ENCODE assay signal across 8 cellular contexts in the genomic region with DNA sequence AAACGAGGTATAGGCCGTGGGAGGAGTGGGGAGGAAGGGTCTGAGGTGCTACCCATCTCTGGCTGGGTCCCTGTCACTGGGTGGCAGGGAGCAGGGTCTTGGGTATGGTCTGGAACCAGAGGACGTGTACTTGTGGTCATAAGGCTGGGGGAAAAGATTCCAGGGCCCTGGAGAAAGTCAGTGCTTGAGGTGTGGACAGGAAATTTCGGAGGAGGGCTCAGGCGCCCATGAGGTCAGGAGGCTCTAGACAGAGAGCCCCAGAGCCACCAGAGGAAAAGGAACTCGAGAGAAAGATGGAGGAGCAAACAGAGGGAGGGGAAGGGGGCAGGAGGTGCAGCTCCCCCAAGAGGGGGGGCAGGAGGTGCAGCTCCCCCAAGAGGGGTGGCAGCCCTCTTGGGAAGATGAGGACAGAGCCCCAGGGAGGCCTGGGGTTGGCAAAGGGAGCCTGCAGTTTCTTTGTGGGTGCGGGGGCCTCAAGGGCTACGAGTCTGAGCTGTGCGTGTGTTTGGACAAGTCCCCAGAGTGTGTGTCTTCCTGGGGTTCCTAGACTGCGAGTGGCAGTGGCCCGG. TPM values are rescaled to one million over a fixed set of nuclear protein-coding genes. Genes with fewer than 3 reads are reported as not detected.
DNase-seq lines count a peak whose midpoint lies in the region; ATAC-seq and TF ChIP-seq lines count a peak whose summit lies in the region.

No MANE protein-coding gene starts in this region.

- peaks cover 35% of the 10 kb centered on the region for H3K4me1 Mint-ChIP-seq in activated CD4-positive, alpha-beta T cell treated with anti-CD3 and anti-CD28 coated beads for 36 hours

- H3K4me1 ChIP-seq in iPS DF 6.9 (ENCODE audit: control insufficient read depth, insufficient read depth, low read length), result peaks cover 2% of the 10 kb centered on the region; the same call in 1 of the 2 replicates

- H3K27me3 ChIP-seq in WERI-Rb-1 (ENCODE audit: insufficient read depth, low read depth, severe bottlenecking) (no peaks in the 10 kb centered on the region), iPS DF 6.9 (ENCODE audit: control insufficient read depth, insufficient read depth, low read length) (no peaks in the 10 kb centered on the region)

- H3K36me3 Mint-ChIP-seq in activated CD4-positive, alpha-beta T cell treated with anti-CD3 and anti-CD28 coated beads for 36 hours (ENCODE audit: low read depth), result peaks cover 23% of the 10 kb centered on the region

- H3K36me3 ChIP-seq in WERI-Rb-1 (no peaks in the 10 kb centered on the region; the same call in none of the 2 replicates), iPS DF 6.9 (ENCODE audit: control insufficient read depth, insufficient read depth, low read length) (peaks cover 2% of the 10 kb centered on the region; the same call in 1 of the 2 replicates)

- peak overlapping the region; percentile 68 for H3K27ac ChIP-seq in WERI-Rb-1
- H3K27ac ChIP-seq in iPS DF 6.9 (ENCODE audit: low read length), result no peak overlapping the region
- peak overlapping the region; percentile 72 for H3K27ac ChIP-seq in substantia nigra (ENCODE audit: low read depth, low read length, poor library complexity, severe bottlenecking)

- CTCF ChIA-PET in activated CD4-positive, alpha-beta T cell treated with anti-CD3 and anti-CD28 coated beads for 36 hours (lab: Charles Lee), result interaction anchor here (0.5 to 22.1 kb wide), 32 partner anchors 8 to 504 kb away, joined by 3 to 517 read pairs (median 4); partner anchors contain the start of genes PLA2G15, PRMT7 and SLC7A6OS

- no peak for TF ChIP-seq CTCF in WERI-Rb-1 (IDR thresholded peaks at IDR 0.05; ENCODE audit: low read depth, low read length)

- H3K27me3 Mint-ChIP-seq in activated CD4-positive, alpha-beta T cell treated with anti-CD3 and anti-CD28 coated beads for 36 hours, result no peaks in the 10 kb centered on the region

- H3K9me3 Mint-ChIP-seq in activated CD4-positive, alpha-beta T cell treated with anti-CD3 and anti-CD28 coated beads for 36 hours (ENCODE audit: low read depth), result no peaks in the 10 kb centered on the region

- H3K27ac Mint-ChIP-seq in activated CD4-positive, alpha-beta T cell treated with anti-CD3 and anti-CD28 coated beads for 36 hours, result peak overlapping the region; percentile 91

- H3K4me3 Mint-ChIP-seq in activated CD4-positive, alpha-beta T cell treated with anti-CD3 and anti-CD28 coated beads for 36 hours, result peak overlapping the region; percentile 91

- H3K4me3 ChIP-seq in WERI-Rb-1 (ENCODE audit: low read depth, low read length) (peak overlapping the region; percentile 85), iPS DF 6.9 (ENCODE audit: low read length) (peak overlapping the region; percentile 97; the same call in 1 of the 2 replicates)

- no peak for ATAC-seq in activated CD4-positive, alpha-beta T cell treated with anti-CD3 and anti-CD28 coated beads for 36 hours

- WGBS in iPS DF 6.9 (ENCODE audit: insufficient coverage, insufficient read length), result no CpG with 5 or more reads among the region's 11 CpGs

- intact Hi-C loops in activated CD4-positive, alpha-beta T cell treated with anti-CD3 and anti-CD28 coated beads for 36 hours (cut with DNase I, micrococcal nuclease), result loop anchor here (1.0 to 10.0 kb wide), 13 partner anchors 18 to 701 kb away; partner anchors contain the start of genes CTCF (in 1 of the 2), NFATC3 (in 1 of the 2), PLA2G15 (in 1 of the 2) and PRMT7 (in 1 of the 2)

- POLR2A ChIA-PET in activated CD4-positive, alpha-beta T cell treated with anti-CD3 and anti-CD28 coated beads for 36 hours (lab: Charles Lee), result interaction anchor here (0.6 to 2.4 kb wide), 12 partner anchors 22 to 784 kb away, joined by 3 to 19 read pairs (median 4); partner anchors contain the start of genes NFATC3, PRMT7 and SLC7A6OS

- no peak for DNase-seq in activated CD4-positive, alpha-beta T cell treated with anti-CD3 and anti-CD28 coated beads for 36 hours
- DNase-seq in activated CD4-positive, alpha-beta T cell treated with anti-CD3 and anti-CD28 coated beads, Interleukin-2, amount 50 U/mL, for 4 hours, result no peak
- no peak for DNase-seq in WERI-Rb-1
- DNase-seq in iPS DF 6.9 (ENCODE audit: low read depth, low spot score), result no peak
- peak in 1 of 49 donors; percentile 41 for DNase-seq in substantia nigra (lab: John Stamatoyannopoulos, UW)
- no peak for DNase-seq in activated CD4-positive, CD25-positive, alpha-beta regulatory T cell treated with anti-CD3 and anti-CD28 coated beads, Interleukin-2, amount 50 U/mL, for 72 hours
- DNase-seq in A172 (ENCODE audit: low spot score), result no peak
- no peak for DNase-seq in G401 (ENCODE audit: low spot score)

- H3K9me3 ChIP-seq in WERI-Rb-1 (ENCODE audit: severe bottlenecking) (no peaks in the 10 kb centered on the region), iPS DF 6.9 (ENCODE audit: control insufficient read depth, insufficient read depth, low read length) (no peaks in the 10 kb centered on the region)

- in situ Hi-C loops in G401 (cut with HindIII; ENCODE audit: low sequenced_read_pairs), result no loop called here

RNA-seq across cellular contexts. Expression of gene SLC7A6, which starts 0.7 kb away (rescaled TPM):
- total RNA-seq in activated CD4-positive, alpha-beta T cell treated with anti-CD3 and anti-CD28 coated beads for 36 hours, result 10 to 100 TPM; 55.7 to 58.7 TPM
- 8.0 and 16.4 TPM in 2 replicates for total RNA-seq in A172 (2014; rRNA removed; shearing (Covaris generic))
- total RNA-seq in G401 (2014; rRNA removed; shearing (Covaris generic)), result 21.5 and 27.4 TPM in 2 replicates

RNA-seq across cellular contexts. Expression of gene PLA2G15, which starts 18.5 kb away (rescaled TPM):
- total RNA-seq in activated CD4-positive, alpha-beta T cell treated with anti-CD3 and anti-CD28 coated beads for 36 hours, result 1 to 10 TPM; 6.0 to 7.0 TPM
- 27.7 and 35.1 TPM in 2 replicates for total RNA-seq in A172 (2014; rRNA removed; shearing (Covaris generic))
- total RNA-seq in G401 (2014; rRNA removed; shearing (Covaris generic)), result 15.3 and 19.7 TPM in 2 replicates

RNA-seq across cellular contexts. Expression of gene ESRP2, which starts 27.7 kb away (rescaled TPM):
- total RNA-seq in activated CD4-positive, alpha-beta T cell treated with anti-CD3 and anti-CD28 coated beads for 36 hours, result under 1 TPM; 0.58 to 0.85 TPM
- 0.45 TPM in 1 of 2 replicates, not detected in the other for total RNA-seq in A172 (2014; rRNA removed; shearing (Covaris generic))
- total RNA-seq in G401 (2014; rRNA removed; shearing (Covaris generic)), result 0.10 TPM in 1 of 2 replicates, not detected in the other

RNA-seq across cellular contexts. Expression of gene SLC7A6OS, which starts 47.1 kb away (rescaled TPM):
- 10 to 100 TPM; 17.4 to 21.7 TPM for total RNA-seq in activated CD4-positive, alpha-beta T cell treated with anti-CD3 and anti-CD28 coated beads for 36 hours
- 19.0 and 23.9 TPM in 2 replicates for total RNA-seq in A172 (2014; rRNA removed; shearing (Covaris generic))
- 16.7 and 23.7 TPM in 2 replicates for total RNA-seq in G401 (2014; rRNA removed; shearing (Covaris generic))

RNA-seq across cellular contexts. Expression of gene PRMT7, which starts 47.2 kb away (rescaled TPM):
- 10 to 100 TPM; 62.7 to 70.7 TPM for total RNA-seq in activated CD4-positive, alpha-beta T cell treated with anti-CD3 and anti-CD28 coated beads for 36 hours
- total RNA-seq in A172 (2014; rRNA removed; shearing (Covaris generic)), result 40.2 and 44.6 TPM in 2 replicates
- 75.9 and 85.9 TPM in 2 replicates for total RNA-seq in G401 (2014; rRNA removed; shearing (Covaris generic))
